In the genomic region with DNA sequence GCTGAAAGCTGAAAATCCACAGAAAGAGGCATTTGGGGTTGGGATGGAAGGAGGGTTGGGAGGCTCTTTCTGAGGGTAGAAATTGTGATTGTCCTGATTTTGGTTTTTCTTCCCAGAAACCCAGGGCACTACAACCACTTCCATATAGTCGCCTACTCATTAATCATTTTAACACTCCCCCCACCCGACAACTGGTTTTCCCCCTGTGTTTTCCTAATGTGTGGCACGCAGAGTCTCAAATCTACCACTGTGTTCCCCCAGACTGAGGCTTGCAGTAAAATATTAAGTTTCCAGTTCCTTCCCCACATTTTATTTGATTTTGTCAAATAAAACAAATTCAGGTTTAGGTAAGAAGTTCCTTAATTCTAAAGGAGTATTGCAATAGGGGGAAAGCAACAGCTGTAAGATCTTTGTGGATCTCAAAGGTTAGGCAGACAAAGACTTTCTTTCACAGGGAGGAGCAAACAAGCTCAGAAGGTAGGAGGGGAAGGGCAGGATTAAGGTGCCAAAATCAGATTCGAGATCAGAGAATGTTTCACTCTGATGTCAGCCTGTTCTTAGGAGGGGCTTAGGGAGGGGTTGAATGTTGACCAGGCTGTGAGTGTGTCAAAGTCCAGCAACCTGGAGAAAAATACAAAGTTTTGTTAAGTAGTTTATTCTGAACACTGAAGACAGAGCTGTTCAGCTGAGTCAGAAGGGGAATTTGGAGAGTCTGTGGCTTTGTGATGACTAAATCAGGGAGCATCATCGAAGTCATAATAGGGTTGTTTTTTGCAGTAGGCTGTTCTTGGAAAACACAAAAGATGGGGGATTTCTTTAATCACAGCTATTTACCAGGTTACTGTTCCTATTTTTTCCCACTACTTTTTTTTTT, we compare ENCODE assay signal across 1 cellular context.
TF ChIP-seq lines count a peak whose summit lies in the region.

No MANE protein-coding gene starts in this region.

TF ChIP-seq in GM12878, 131 proteins besides CTCF, POLR2A, EP300 and RAD21 (continued from another document):
- TF ChIP-seq, protein P1, sequence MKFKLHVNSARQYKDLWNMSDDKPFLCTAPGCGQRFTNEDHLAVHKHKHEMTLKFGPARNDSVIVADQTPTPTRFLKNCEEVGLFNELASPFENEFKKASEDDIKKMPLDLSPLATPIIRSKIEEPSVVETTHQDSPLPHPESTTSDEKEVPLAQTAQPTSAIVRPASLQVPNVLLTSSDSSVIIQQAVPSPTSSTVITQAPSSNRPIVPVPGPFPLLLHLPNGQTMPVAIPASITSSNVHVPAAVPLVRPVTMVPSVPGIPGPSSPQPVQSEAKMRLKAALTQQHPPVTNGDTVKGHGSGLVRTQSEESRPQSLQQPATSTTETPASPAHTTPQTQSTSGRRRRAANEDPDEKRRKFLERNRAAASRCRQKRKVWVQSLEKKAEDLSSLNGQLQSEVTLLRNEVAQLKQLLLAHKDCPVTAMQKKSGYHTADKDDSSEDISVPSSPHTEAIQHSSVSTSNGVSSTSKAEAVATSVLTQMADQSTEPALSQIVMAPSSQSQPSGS (IDR thresholded peaks at IDR 0.05; ENCODE audit: low read length) = peak; percentile 96
- TF ChIP-seq MYC (IDR thresholded peaks at IDR 0.05; ENCODE audit: insufficient read depth, insufficient read length, insufficient replicate concordance, low read length, severe bottlenecking) (no peak), ETV6 (conservative IDR thresholded peaks at IDR 0.05 in 1 of 2, IDR thresholded peaks at IDR 0.05 in 1 of 2; ENCODE audit: borderline replicate concordance in 1 of 2, low read depth in 1 of 2) (peak in 1 of 2 experiments; percentile 70; a peak in 1 of 4 replicates), IRF4 (IDR thresholded peaks at IDR 0.05; ENCODE audit: low read depth, low read length) (peak; percentile 97), TCF3 (IDR thresholded peaks at IDR 0.05; ENCODE audit: borderline replicate concordance, insufficient read depth, low read depth, low read length) (no peak), SMC3 (IDR thresholded peaks at IDR 0.05; ENCODE audit: borderline replicate concordance, low read length) (peak; percentile 10; the same call in 1 of the 2 replicates), BACH1 (IDR thresholded peaks at IDR 0.05; ENCODE audit: borderline replicate concordance) (no peak; the same call in 1 of the 2 replicates), CHD1 (IDR thresholded peaks at IDR 0.05; ENCODE audit: low read depth, low read length) (peak; percentile 77; the same call in 1 of the 2 replicates), STAT3 (IDR thresholded peaks at IDR 0.05; ENCODE audit: low read depth, low read length) (peak; percentile 98; the same call in 1 of the 2 replicates), ASH2L (IDR thresholded peaks at IDR 0.05; ENCODE audit: borderline replicate concordance, low read depth) (no peak), HDAC2 (IDR thresholded peaks at IDR 0.05) (no peak), MTA2 (IDR thresholded peaks at IDR 0.05; ENCODE audit: low read depth) (peak; percentile 97), JUNB (IDR thresholded peaks at IDR 0.05) (peak; percentile 99), TAF1 (IDR thresholded peaks at IDR 0.05; ENCODE audit: borderline replicate concordance, low read depth, low read length) (0 out of 2 replicates have a peak, but pooled peaks have one; percentile 21), POU2F2 (IDR thresholded peaks at IDR 0.05; ENCODE audit: borderline replicate concordance, low read depth, low read length) (peak; percentile 78; the same call in 2 of the 3 replicates), IKZF1 (conservative IDR thresholded peaks at IDR 0.05) (peak; percentile 94)
- TF ChIP-seq, protein P2, sequence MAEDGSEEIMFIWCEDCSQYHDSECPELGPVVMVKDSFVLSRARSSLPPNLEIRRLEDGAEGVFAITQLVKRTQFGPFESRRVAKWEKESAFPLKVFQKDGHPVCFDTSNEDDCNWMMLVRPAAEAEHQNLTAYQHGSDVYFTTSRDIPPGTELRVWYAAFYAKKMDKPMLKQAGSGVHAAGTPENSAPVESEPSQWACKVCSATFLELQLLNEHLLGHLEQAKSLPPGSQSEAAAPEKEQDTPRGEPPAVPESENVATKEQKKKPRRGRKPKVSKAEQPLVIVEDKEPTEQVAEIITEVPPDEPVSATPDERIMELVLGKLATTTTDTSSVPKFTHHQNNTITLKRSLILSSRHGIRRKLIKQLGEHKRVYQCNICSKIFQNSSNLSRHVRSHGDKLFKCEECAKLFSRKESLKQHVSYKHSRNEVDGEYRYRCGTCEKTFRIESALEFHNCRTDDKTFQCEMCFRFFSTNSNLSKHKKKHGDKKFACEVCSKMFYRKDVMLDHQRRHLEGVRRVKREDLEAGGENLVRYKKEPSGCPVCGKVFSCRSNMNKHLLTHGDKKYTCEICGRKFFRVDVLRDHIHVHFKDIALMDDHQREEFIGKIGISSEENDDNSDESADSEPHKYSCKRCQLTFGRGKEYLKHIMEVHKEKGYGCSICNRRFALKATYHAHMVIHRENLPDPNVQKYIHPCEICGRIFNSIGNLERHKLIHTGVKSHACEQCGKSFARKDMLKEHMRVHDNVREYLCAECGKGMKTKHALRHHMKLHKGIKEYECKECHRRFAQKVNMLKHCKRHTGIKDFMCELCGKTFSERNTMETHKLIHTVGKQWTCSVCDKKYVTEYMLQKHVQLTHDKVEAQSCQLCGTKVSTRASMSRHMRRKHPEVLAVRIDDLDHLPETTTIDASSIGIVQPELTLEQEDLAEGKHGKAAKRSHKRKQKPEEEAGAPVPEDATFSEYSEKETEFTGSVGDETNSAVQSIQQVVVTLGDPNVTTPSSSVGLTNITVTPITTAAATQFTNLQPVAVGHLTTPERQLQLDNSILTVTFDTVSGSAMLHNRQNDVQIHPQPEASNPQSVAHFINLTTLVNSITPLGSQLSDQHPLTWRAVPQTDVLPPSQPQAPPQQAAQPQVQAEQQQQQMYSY (CRISPR knock-in tag; IDR thresholded peaks at IDR 0.05) = no peak
- TF ChIP-seq, protein P3, sequence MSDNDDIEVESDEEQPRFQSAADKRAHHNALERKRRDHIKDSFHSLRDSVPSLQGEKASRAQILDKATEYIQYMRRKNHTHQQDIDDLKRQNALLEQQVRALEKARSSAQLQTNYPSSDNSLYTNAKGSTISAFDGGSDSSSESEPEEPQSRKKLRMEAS (IDR thresholded peaks at IDR 0.05; ENCODE audit: low read depth, low read length) = no peak; the same call in 1 of the 2 replicates
- TF ChIP-seq, protein P4, sequence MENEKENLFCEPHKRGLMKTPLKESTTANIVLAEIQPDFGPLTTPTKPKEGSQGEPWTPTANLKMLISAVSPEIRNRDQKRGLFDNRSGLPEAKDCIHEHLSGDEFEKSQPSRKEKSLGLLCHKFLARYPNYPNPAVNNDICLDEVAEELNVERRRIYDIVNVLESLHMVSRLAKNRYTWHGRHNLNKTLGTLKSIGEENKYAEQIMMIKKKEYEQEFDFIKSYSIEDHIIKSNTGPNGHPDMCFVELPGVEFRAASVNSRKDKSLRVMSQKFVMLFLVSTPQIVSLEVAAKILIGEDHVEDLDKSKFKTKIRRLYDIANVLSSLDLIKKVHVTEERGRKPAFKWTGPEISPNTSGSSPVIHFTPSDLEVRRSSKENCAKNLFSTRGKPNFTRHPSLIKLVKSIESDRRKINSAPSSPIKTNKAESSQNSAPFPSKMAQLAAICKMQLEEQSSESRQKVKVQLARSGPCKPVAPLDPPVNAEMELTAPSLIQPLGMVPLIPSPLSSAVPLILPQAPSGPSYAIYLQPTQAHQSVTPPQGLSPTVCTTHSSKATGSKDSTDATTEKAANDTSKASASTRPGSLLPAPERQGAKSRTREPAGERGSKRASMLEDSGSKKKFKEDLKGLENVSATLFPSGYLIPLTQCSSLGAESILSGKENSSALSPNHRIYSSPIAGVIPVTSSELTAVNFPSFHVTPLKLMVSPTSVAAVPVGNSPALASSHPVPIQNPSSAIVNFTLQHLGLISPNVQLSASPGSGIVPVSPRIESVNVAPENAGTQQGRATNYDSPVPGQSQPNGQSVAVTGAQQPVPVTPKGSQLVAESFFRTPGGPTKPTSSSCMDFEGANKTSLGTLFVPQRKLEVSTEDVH (IDR thresholded peaks at IDR 0.05; ENCODE audit: low read depth, partially characterized antibody) = peak; percentile 2
- TF ChIP-seq, protein P5, sequence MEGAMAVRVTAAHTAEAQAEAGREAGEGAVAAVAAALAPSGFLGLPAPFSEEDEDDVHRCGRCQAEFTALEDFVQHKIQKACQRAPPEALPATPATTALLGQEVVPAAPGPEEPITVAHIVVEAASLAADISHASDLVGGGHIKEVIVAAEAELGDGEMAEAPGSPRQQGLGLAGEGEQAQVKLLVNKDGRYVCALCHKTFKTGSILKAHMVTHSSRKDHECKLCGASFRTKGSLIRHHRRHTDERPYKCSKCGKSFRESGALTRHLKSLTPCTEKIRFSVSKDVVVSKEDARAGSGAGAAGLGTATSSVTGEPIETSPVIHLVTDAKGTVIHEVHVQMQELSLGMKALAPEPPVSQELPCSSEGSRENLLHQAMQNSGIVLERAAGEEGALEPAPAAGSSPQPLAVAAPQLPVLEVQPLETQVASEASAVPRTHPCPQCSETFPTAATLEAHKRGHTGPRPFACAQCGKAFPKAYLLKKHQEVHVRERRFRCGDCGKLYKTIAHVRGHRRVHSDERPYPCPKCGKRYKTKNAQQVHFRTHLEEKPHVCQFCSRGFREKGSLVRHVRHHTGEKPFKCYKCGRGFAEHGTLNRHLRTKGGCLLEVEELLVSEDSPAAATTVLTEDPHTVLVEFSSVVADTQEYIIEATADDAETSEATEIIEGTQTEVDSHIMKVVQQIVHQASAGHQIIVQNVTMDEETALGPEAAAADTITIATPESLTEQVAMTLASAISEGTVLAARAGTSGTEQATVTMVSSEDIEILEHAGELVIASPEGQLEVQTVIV (IDR thresholded peaks at IDR 0.05; ENCODE audit: borderline replicate concordance, partially characterized antibody) = no peak
